8 cellular contexts compared by ENCODE assay signal in the genomic region with DNA sequence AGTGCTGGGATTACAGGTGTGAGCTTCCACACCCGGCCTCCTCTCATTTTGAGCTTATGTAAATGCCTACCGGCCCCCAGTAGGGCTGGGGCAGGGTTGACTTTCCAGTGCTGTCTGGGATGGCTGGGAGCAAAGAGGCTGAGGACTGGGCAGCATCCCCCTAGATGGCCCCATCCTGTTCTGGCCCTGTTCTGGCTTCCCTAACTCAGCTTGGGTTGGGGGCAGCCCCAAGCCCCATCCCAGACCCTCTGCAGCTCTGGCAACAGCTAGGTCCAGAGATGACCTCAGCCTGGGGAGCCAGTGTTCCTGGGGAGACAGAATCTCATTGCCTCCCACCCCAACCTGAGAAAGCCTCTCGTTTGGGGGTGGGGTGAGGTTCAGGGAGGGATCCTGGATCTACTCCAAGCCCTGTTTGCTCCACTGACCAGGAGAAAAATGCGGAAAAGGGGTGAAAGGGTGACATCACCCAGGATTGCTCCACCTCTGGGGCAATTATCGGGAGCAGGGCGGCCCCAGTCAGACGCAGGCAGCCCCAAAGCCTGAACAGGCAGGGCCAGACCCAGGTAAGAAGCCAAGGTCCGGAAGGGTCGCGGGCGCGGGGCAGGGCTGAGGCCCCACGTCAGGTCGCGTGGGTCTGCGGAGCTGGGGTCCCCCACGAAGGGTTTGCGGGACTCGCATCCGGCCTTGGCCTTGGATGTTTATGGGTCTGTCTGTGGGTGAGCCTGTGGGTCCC. TPM values are rescaled to one million over a fixed set of nuclear protein-coding genes. Genes with fewer than 3 reads are reported as not detected.
DNase-seq lines count a peak whose midpoint lies in the region; ATAC-seq and TF ChIP-seq lines count a peak whose summit lies in the region.

A gene with protein sequence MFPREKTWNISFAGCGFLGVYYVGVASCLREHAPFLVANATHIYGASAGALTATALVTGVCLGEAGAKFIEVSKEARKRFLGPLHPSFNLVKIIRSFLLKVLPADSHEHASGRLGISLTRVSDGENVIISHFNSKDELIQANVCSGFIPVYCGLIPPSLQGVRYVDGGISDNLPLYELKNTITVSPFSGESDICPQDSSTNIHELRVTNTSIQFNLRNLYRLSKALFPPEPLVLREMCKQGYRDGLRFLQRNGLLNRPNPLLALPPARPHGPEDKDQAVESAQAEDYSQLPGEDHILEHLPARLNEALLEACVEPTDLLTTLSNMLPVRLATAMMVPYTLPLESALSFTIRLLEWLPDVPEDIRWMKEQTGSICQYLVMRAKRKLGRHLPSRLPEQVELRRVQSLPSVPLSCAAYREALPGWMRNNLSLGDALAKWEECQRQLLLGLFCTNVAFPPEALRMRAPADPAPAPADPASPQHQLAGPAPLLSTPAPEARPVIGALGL (plus strand): TSS at position 519 of the 733 bp plus-strand sequence. CDS start 805 bp downstream, outside the sequence.

- peaks cover 11% of the 10 kb centered on the region for H3K4me1 Mint-ChIP-seq in activated CD4-positive, alpha-beta T cell treated with anti-CD3 and anti-CD28 coated beads for 36 hours
- peaks cover 10% of the 10 kb centered on the region for H3K4me1 Mint-ChIP-seq in activated CD8-positive, alpha-beta T cell treated with anti-CD3 and anti-CD28 coated beads for 36 hours (ENCODE audit: low read depth)

- no peak for DNase-seq in activated CD4-positive, alpha-beta T cell treated with anti-CD3 and anti-CD28 coated beads for 36 hours
- no peak for DNase-seq in activated CD4-positive, alpha-beta T cell treated with anti-CD3 and anti-CD28 coated beads, Interleukin-2, amount 50 U/mL, for 4 hours
- no peak for DNase-seq in activated CD8-positive, alpha-beta T cell treated with anti-CD3 and anti-CD28 coated beads for 36 hours
- DNase-seq in cardiac septum (ENCODE audit: low spot score), result peak; percentile 80
- DNase-seq in pulmonary artery endothelial cell (ENCODE audit: low read depth, low spot score), result no peak
- DNase-seq in erythroblast (lab: John Stamatoyannopoulos, UW), result no peak
- DNase-seq in COLO668 (lab: John Stamatoyannopoulos, UW; ENCODE audit: unreplicated experiment), result no peak
- DNase-seq in OCI-M1 (lab: John Stamatoyannopoulos, UW), result no peak

- intact Hi-C loops in activated CD4-positive, alpha-beta T cell treated with anti-CD3 and anti-CD28 coated beads for 36 hours (cut with DNase I, micrococcal nuclease), result loop anchor here in 1 of 2 experiments (1.0 kb wide), 4 partner anchors 9 to 92 kb away; a partner anchor contains a TSS
- intact Hi-C loops in activated CD8-positive, alpha-beta T cell treated with anti-CD3 and anti-CD28 coated beads for 36 hours (cut with micrococcal nuclease), result no loop called here
- intact Hi-C loops in cardiac septum (cut with DNase I), result no loop called here

- no peak within 1 kb of the TSS for H3K27ac Mint-ChIP-seq in activated CD4-positive, alpha-beta T cell treated with anti-CD3 and anti-CD28 coated beads for 36 hours
- H3K27ac Mint-ChIP-seq in activated CD8-positive, alpha-beta T cell treated with anti-CD3 and anti-CD28 coated beads for 36 hours, result peak within 1 kb of the TSS; percentile 64

- TF ChIP-seq POLR2A in erythroblast (IDR thresholded peaks at IDR 0.05; ENCODE audit: low read length), result no peak

- no peaks in the 10 kb centered on the region for H3K27me3 Mint-ChIP-seq in activated CD4-positive, alpha-beta T cell treated with anti-CD3 and anti-CD28 coated beads for 36 hours
- no peaks in the 10 kb centered on the region for H3K27me3 Mint-ChIP-seq in activated CD8-positive, alpha-beta T cell treated with anti-CD3 and anti-CD28 coated beads for 36 hours

- CTCF ChIA-PET in activated CD4-positive, alpha-beta T cell treated with anti-CD3 and anti-CD28 coated beads for 36 hours (lab: Charles Lee), result interaction anchor here (1.0 to 1.5 kb wide), 2 partner anchors 9 to 30 kb away, joined by 3 read pairs; a partner anchor contains a TSS
- CTCF ChIA-PET in activated CD8-positive, alpha-beta T cell treated with anti-CD3 and anti-CD28 coated beads for 36 hours (lab: Charles Lee), result interaction anchor here (1.2 to 2.2 kb wide), 5 partner anchors 10 to 25 kb away, joined by 3 to 11 read pairs (median 3); a partner anchor contains a TSS

- no peak for TF ChIP-seq CTCF in activated CD8-positive, alpha-beta T cell treated with anti-CD3 and anti-CD28 coated beads for 36 hours (IDR thresholded peaks at IDR 0.05)

- no peaks in the 10 kb centered on the region for H3K9me3 Mint-ChIP-seq in activated CD4-positive, alpha-beta T cell treated with anti-CD3 and anti-CD28 coated beads for 36 hours (ENCODE audit: low read depth)
- H3K9me3 Mint-ChIP-seq in activated CD8-positive, alpha-beta T cell treated with anti-CD3 and anti-CD28 coated beads for 36 hours, result no peaks in the 10 kb centered on the region

- peaks cover 6% of the 10 kb centered on the region for H3K36me3 Mint-ChIP-seq in activated CD4-positive, alpha-beta T cell treated with anti-CD3 and anti-CD28 coated beads for 36 hours (ENCODE audit: low read depth)
- H3K36me3 Mint-ChIP-seq in activated CD8-positive, alpha-beta T cell treated with anti-CD3 and anti-CD28 coated beads for 36 hours (ENCODE audit: low read depth), result peaks cover 10% of the 10 kb centered on the region

- no peak for ATAC-seq in activated CD4-positive, alpha-beta T cell treated with anti-CD3 and anti-CD28 coated beads for 36 hours
- no peak for ATAC-seq in activated CD8-positive, alpha-beta T cell treated with anti-CD3 and anti-CD28 coated beads for 36 hours

- POLR2A ChIA-PET in activated CD4-positive, alpha-beta T cell treated with anti-CD3 and anti-CD28 coated beads for 36 hours (lab: Charles Lee), result interaction anchor here (0.6 to 2.7 kb wide), 6 partner anchors 9 to 287 kb away, joined by 3 to 24 read pairs (median 6); a partner anchor contains a TSS
- POLR2A ChIA-PET in activated CD8-positive, alpha-beta T cell treated with anti-CD3 and anti-CD28 coated beads for 36 hours (lab: Charles Lee), result interaction anchor here (0.9 to 15.6 kb wide), 8 partner anchors 7 to 22 kb away, joined by 3 to 273 read pairs (median 4); a partner anchor contains a TSS

- peak within 1 kb of the TSS; percentile 72 for H3K4me3 Mint-ChIP-seq in activated CD4-positive, alpha-beta T cell treated with anti-CD3 and anti-CD28 coated beads for 36 hours
- peak within 1 kb of the TSS; percentile 73 for H3K4me3 Mint-ChIP-seq in activated CD8-positive, alpha-beta T cell treated with anti-CD3 and anti-CD28 coated beads for 36 hours

RNA-seq across cellular contexts. Expression of the gene that starts here (rescaled TPM):
- 10 to 100 TPM; 24.7 to 26.2 TPM for total RNA-seq in activated CD4-positive, alpha-beta T cell treated with anti-CD3 and anti-CD28 coated beads for 36 hours
- 10 to 100 TPM; 29.7 to 32.0 TPM for total RNA-seq in activated CD8-positive, alpha-beta T cell treated with anti-CD3 and anti-CD28 coated beads for 36 hours
- total RNA-seq in cardiac septum, result 209 TPM
- total RNA-seq in pulmonary artery endothelial cell, result 21.5 and 22.4 TPM in 2 replicates
